In the genomic region with DNA sequence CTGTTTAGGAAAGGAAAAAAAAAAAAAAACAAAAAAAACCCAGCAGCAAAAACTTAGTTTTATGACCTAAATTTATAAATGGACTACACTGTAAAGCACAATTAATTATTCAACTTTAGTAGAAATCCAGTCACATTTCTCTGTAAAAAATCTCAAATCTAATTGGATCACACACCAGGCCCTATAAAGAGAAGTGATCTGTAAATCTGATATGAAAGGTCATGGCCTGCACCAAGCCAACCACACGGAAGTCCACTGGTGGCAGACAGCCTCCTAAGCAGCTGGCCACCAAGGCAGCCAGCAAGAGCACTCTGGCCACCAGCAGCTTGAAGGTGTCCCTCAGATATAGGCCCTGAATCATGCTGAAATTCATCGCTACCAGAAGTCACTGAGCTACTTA, we compare ENCODE assay signal across 19 cellular contexts.
DNase-seq lines count a peak whose midpoint lies in the region; ATAC-seq, FAIRE-seq and TF ChIP-seq lines count a peak whose summit lies in the region.
"Had no signal": no experiment of that assay in that cellular context is flagged by ENCODE, and none has a peak within 500 bp of the region (broad histone marks: within the 10 kb centered on the region; RNA-seq: fewer than 3 reads in every experiment).

No MANE protein-coding gene starts in this region.

- no peak overlapping the region for H3K4ac ChIP-seq in H9 (ENCODE audit: low read depth, low read length)
- H3K4ac ChIP-seq in mesenchymal stem cell (ENCODE audit: low read depth in 1 of 2, low read length in 2 of 2) = no peak overlapping the region

- H4K5ac ChIP-seq in H9 (ENCODE audit: insufficient read length, low read depth, low read length) = no peak overlapping the region

- H3K4me3 ChIP-seq in A673 (ENCODE audit: low read depth, low read length, poor library complexity, severe bottlenecking) = no peak overlapping the region
- peak overlapping the region; percentile 67 to 75; a peak in 1 of 4 replicates for H3K4me3 ChIP-seq in Panc1 (ENCODE audit: low read depth in 2 of 2, low read length in 2 of 2)
- peak overlapping the region; percentile 61 for H3K4me3 ChIP-seq in K562
- no peak overlapping the region for H3K4me3 ChIP-seq in mesenchymal stem cell (ENCODE audit: insufficient read depth in 1 of 2, low read depth in 1 of 2, low read length in 2 of 2)

- H4K8ac ChIP-seq in H9 (replicated peaks; ENCODE audit: insufficient read length, low read depth, low read length) = no peak overlapping the region
- H4K8ac ChIP-seq in mesenchymal stem cell (ENCODE audit: low read length) = no peak overlapping the region

- H3K4me3 Mint-ChIP-seq in H9 = no peak overlapping the region; a peak in 1 of 5 replicates
- H3K4me3 Mint-ChIP-seq: dendritic cell treated with granulocyte-macrophage colony-stimulating factor and Interleukin-4, amounts not matched to agents 40 ng/mL and 50 ng/mL, for 4 days had no signal

- no peak overlapping the region for H3K14ac ChIP-seq in H9 (ENCODE audit: insufficient read depth, low read length)
- no peak overlapping the region for H3K14ac ChIP-seq in mesenchymal stem cell (ENCODE audit: low read length in 2 of 2)

- H3K27ac Mint-ChIP-seq in H9 = no peak overlapping the region; a peak in 5 of 7 replicates
- H3K27ac Mint-ChIP-seq: dendritic cell treated with granulocyte-macrophage colony-stimulating factor and Interleukin-4, amounts not matched to agents 40 ng/mL and 50 ng/mL, for 4 days had no signal

- no peak overlapping the region for H2BK20ac ChIP-seq in H9 (ENCODE audit: low read depth, low read length, poor library complexity, severe bottlenecking)

- POLR2A ChIA-PET in A673 (lab: Charles Lee; ENCODE audit: low non-redundant PET) = no interaction called here
- POLR2A ChIA-PET in Panc1 (lab: Charles Lee) = interaction anchor here (0.7 kb wide), 1 partner anchor 67 kb away, joined by 6 read pairs; no protein-coding TSS in a partner anchor
- POLR2A ChIA-PET in K562 (lab: Yijun Ruan, JAX) = interaction anchor here (0.6 to 7.3 kb wide), 22 partner anchors 9 to 930 kb away, joined by 3 to 1095 read pairs (median 4); a partner anchor contains a TSS

- H3K4me2 ChIP-seq in H9 (ENCODE audit: insufficient read depth, insufficient read length, low read length) (no peak overlapping the region), K562 (ENCODE audit: insufficient read depth, low read length) (peak overlapping the region; percentile 81), mesenchymal stem cell (ENCODE audit: low read length, poor library complexity, severe bottlenecking) (no peak overlapping the region)

- no TSS peak for BruUV-seq in A673 (replicated peaks; lab: Mats Ljungman, UMichigan)
- BruUV-seq in Panc1 (replicated peaks; lab: Mats Ljungman, UMichigan) = no TSS peak
- no TSS peak for BruUV-seq in K562 (replicated peaks; lab: Mats Ljungman, UMichigan)

- H3K9me3 Mint-ChIP-seq in H9 = no peaks in the 10 kb centered on the region
- H3K9me3 Mint-ChIP-seq: activated T-cell treated with anti-CD3 and anti-CD28 coated beads, Interleukin-2, amount 50 U/mL, for 72 hours; dendritic cell treated with granulocyte-macrophage colony-stimulating factor and Interleukin-4, amounts not matched to agents 40 ng/mL and 50 ng/mL, for 4 days had no signal

- H2BK120ac ChIP-seq in H9 (ENCODE audit: low read depth, low read length, poor library complexity, severe bottlenecking) = no peak overlapping the region
- H2BK120ac ChIP-seq in mesenchymal stem cell (ENCODE audit: low read depth, low read length) = no peak overlapping the region

- H3K4me1 ChIP-seq in A673 (ENCODE audit: insufficient read depth, low read length, poor library complexity, severe bottlenecking) (peaks cover 14% of the 10 kb centered on the region), H9 (ENCODE audit: insufficient read depth, low read length) (no peaks in the 10 kb centered on the region; the same call in 1 of the 2 replicates), Panc1 (ENCODE audit: control insufficient read depth, insufficient read depth, low read length) (peaks cover 24% of the 10 kb centered on the region), K562 (replicated peaks in 1 of 2; ENCODE audit: control insufficient read depth in 2 of 2, insufficient read depth in 2 of 2, low read length in 2 of 2) (peaks cover 12 to 23% of the 10 kb centered on the region in 2 experiments), mesenchymal stem cell (ENCODE audit: control insufficient read depth, insufficient read depth, low read depth, low read length) (peaks cover 16% of the 10 kb centered on the region)

- H3K18ac ChIP-seq in H9 (ENCODE audit: insufficient read length, low read depth, low read length) = peak overlapping the region; percentile 79
- H3K18ac ChIP-seq in mesenchymal stem cell (ENCODE audit: low read depth in 1 of 2, low read length in 2 of 2) = peak overlapping the region in 1 of 2 experiments; percentile 21

- H3K9me1 ChIP-seq in K562 (ENCODE audit: control insufficient read depth, insufficient read depth, low read length) = no peaks in the 10 kb centered on the region

- TF ChIP-seq CTCF in A673 (conservative IDR thresholded peaks at IDR 0.05; ENCODE audit: low read depth, low read length) (no peak), H9 (conservative IDR thresholded peaks at IDR 0.05) (no peak), Panc1 (IDR thresholded peaks at IDR 0.05) (no peak), K562 (IDR thresholded peaks at IDR 0.05 in 2 of 3, conservative IDR thresholded peaks at IDR 0.05 in 1 of 3; ENCODE audit: insufficient read depth in 2 of 3, low read depth in 1 of 3, low read length in 3 of 3) (no peak)

- no peak overlapping the region for H3K56ac ChIP-seq in H9 (ENCODE audit: insufficient read length, low read depth, low read length)

- TF ChIP-seq RAD21 in K562 (CRISPR knock-in tag; conservative IDR thresholded peaks at IDR 0.05 in 1 of 2, IDR thresholded peaks at IDR 0.05 in 1 of 2) = 0 out of 4 replicates have a peak, but pooled peaks have one; percentile 13

- DNase-seq in A673 (ENCODE audit: low spot score) (no peak), H9 (no peak), Panc1 (ENCODE audit: low read depth, low spot score) (no peak), K562 (ENCODE audit: extremely low read depth in 1 of 4, low spot score in 3 of 4) (peak in 3 of 4 experiments; percentile 44 to 83 (median 66)), mesenchymal stem cell (no peak), NCI-H2227 (lab: John Stamatoyannopoulos, UW; ENCODE audit: unreplicated experiment) (no peak)
- DNase-seq: activated CD4-positive, CD25-positive, alpha-beta regulatory T cell treated with anti-CD3 and anti-CD28 coated beads, Interleukin-2, amount 50 U/mL, for 72 hours; activated T-cell treated with anti-CD3 and anti-CD28 coated beads, Interleukin-2, amount 50 U/mL, for 72 hours; AML-193; DMS79; heart left ventricle; left colon; NCI-H187 treated with DMSO at 0.1 percent for 48 hours; NCI-H524 treated with DMSO at 0.1 percent for 48 hours; SJCRH30 had no signal

- no peak overlapping the region for H2BK5ac ChIP-seq in H9 (ENCODE audit: insufficient read length, low read length)
- H2BK5ac ChIP-seq in mesenchymal stem cell (ENCODE audit: low read depth, low read length, poor library complexity, severe bottlenecking) = no peak overlapping the region

- intact Hi-C loops in A673 (cut with micrococcal nuclease; ENCODE audit: unreplicated experiment) (loop anchor here (5.0 kb wide), 2 partner anchors 53 to 162 kb away; a partner anchor contains a TSS), Panc1 (cut with micrococcal nuclease; ENCODE audit: unreplicated experiment) (loop anchor here (5.0 kb wide), 1 partner anchor 53 kb away; a partner anchor contains a TSS), K562 (cut with micrococcal nuclease) (loop anchor here (5.0 to 10.0 kb wide), 2 partner anchors 1444 to 1673 kb away; partner anchors contain the start of gene GMNN)

- H3K9ac ChIP-seq in H9 (ENCODE audit: extremely low read depth, insufficient read length, low read length) (no peak overlapping the region), K562 (ENCODE audit: insufficient read depth in 1 of 2, low read depth in 2 of 2, low read length in 2 of 2) (peak overlapping the region; percentile 87 to 93), mesenchymal stem cell (ENCODE audit: low read length) (no peak overlapping the region)

- H3K23me2 ChIP-seq in H9 (ENCODE audit: insufficient read length, low read depth, low read length, poor library complexity, severe bottlenecking) = peaks cover 15% of the 10 kb centered on the region

- H3K27me3 ChIP-seq in A673 (replicated peaks; ENCODE audit: insufficient read depth, low read depth, low read length, poor library complexity) (no peaks in the 10 kb centered on the region), H9 (ENCODE audit: insufficient read depth, low read length) (no peaks in the 10 kb centered on the region), Panc1 (ENCODE audit: control insufficient read depth, insufficient read depth, low read length) (no peaks in the 10 kb centered on the region), K562 (ENCODE audit: control insufficient read depth in 2 of 2, insufficient read depth in 2 of 2, low read length in 2 of 2) (no peaks in the 10 kb centered on the region), mesenchymal stem cell (ENCODE audit: control insufficient read depth in 1 of 2, insufficient read depth in 1 of 2, low read length in 2 of 2) (peaks cover 0 to 14% of the 10 kb centered on the region in 2 experiments)
- H3K27me3 ChIP-seq: SJCRH30 had no signal

- H3K79me2 ChIP-seq in H9 (ENCODE audit: insufficient read depth, low read length) (no peaks in the 10 kb centered on the region), K562 (ENCODE audit: control insufficient read depth, insufficient read depth, low read length) (peaks cover 47% of the 10 kb centered on the region)

- H4K20me1 ChIP-seq in H9 (ENCODE audit: control insufficient read depth, insufficient read depth, insufficient read length) (peaks cover 2% of the 10 kb centered on the region), K562 (replicated peaks; ENCODE audit: control insufficient read depth, insufficient read depth, low read length) (peaks cover 13% of the 10 kb centered on the region)

- no peaks in the 10 kb centered on the region for H3K36me3 ChIP-seq in A673 (ENCODE audit: insufficient read depth, low read length, poor library complexity, severe bottlenecking)
- no peaks in the 10 kb centered on the region for H3K36me3 ChIP-seq in Panc1 (ENCODE audit: control insufficient read depth, insufficient read depth, low read length)
- peaks cover 5% of the 10 kb centered on the region; the same call in 1 of the 3 replicates for H3K36me3 ChIP-seq in K562 (ENCODE audit: control insufficient read depth, insufficient read depth, low read length)
- H3K36me3 ChIP-seq in mesenchymal stem cell (ENCODE audit: control insufficient read depth in 1 of 2, insufficient read depth in 2 of 2, low read depth in 1 of 2, low read length in 2 of 2) = no peaks in the 10 kb centered on the region
- H3K36me3 ChIP-seq: heart left ventricle, SJCRH30 had no signal

- no peak for TF ChIP-seq EP300 in K562 (IDR thresholded peaks at IDR 0.05; ENCODE audit: low read length)

- H3K9me3 ChIP-seq in A673 (ENCODE audit: low read depth, low read length, poor library complexity, severe bottlenecking) (no peaks in the 10 kb centered on the region), H9 (ENCODE audit: control insufficient read depth, low read depth, low read length) (no peaks in the 10 kb centered on the region), Panc1 (ENCODE audit: control insufficient read depth, insufficient read depth, low read depth, low read length) (no peaks in the 10 kb centered on the region), K562 (replicated peaks; ENCODE audit: control insufficient read depth, insufficient read depth, low read depth, low read length) (peaks cover 4% of the 10 kb centered on the region; the same call in 1 of the 2 replicates), mesenchymal stem cell (ENCODE audit: control insufficient read depth, low read length) (no peaks in the 10 kb centered on the region)
- H3K9me3 ChIP-seq: heart left ventricle, SJCRH30 had no signal

- H2BK12ac ChIP-seq in H9 (ENCODE audit: insufficient read length, low read depth, low read length) (no peak overlapping the region), mesenchymal stem cell (ENCODE audit: low read length in 2 of 2) (peak overlapping the region in 1 of 2 experiments; percentile 54)

- CTCF ChIA-PET in A673 (lab: Charles Lee) = no interaction called here
- CTCF ChIA-PET in Panc1 (lab: Charles Lee) = no interaction called here
- CTCF ChIA-PET in K562 (lab: Yijun Ruan, JAX; ENCODE audit: low intra/inter-chr PET ratio) = interaction anchor here (0.7 kb wide), 1 partner anchor 114 kb away, joined by 4 read pairs; no protein-coding TSS in a partner anchor

- WGBS in H9 (ENCODE audit: extremely low coverage, insufficient read length, low lambda C conversion rate) = no CpG with 5 or more reads among the region's 2 CpGs
- 20% methylated on average over 2 of the region's 2 CpGs for WGBS in K562 (ENCODE audit: insufficient coverage, low coverage, missing lambda C conversion rate)
- 80% methylated on average over 2 of the region's 2 CpGs for WGBS in mesenchymal stem cell

- TF ChIP-seq POLR2A in K562 (conservative IDR thresholded peaks at IDR 0.05) (no peak), GM18505 (IDR thresholded peaks at IDR 0.05; ENCODE audit: borderline replicate concordance, extremely low read depth, insufficient read depth, insufficient read length) (no peak)

- H3K36me3 Mint-ChIP-seq in H9 (ENCODE audit: insufficient read depth in 1 of 3, low read depth in 3 of 3) = no peaks in the 10 kb centered on the region

- H3K79me1 ChIP-seq in H9 (ENCODE audit: insufficient read depth, low read depth, low read length, poor library complexity, severe bottlenecking) (no peaks in the 10 kb centered on the region), mesenchymal stem cell (replicated peaks; ENCODE audit: low read length, poor library complexity, severe bottlenecking) (no peaks in the 10 kb centered on the region)

- in situ Hi-C loops in Panc1 (cut with HindIII; ENCODE audit: low pct_unique_long_range_greater_than_20kb, low sequenced_read_pairs) = no loop called here
- in situ Hi-C loops in K562 (cut with MboI) = loop anchor here (5.0 to 25.0 kb wide), 2 partner anchors 93 to 1593 kb away; a partner anchor contains a TSS

- H2AFZ ChIP-seq in H9 (ENCODE audit: low read length) (no peak overlapping the region), K562 (ENCODE audit: low read depth, low read length) (no peak overlapping the region; the same call in 1 of the 2 replicates), mesenchymal stem cell (ENCODE audit: low read depth, low read length) (no peak overlapping the region)

- H3K23ac ChIP-seq in H9 (ENCODE audit: insufficient read length, low read depth, low read length) (no peak overlapping the region), mesenchymal stem cell (ENCODE audit: low read length in 2 of 2) (peak overlapping the region in 1 of 2 experiments; percentile 79)

- FAIRE-seq in K562 (lab: Jason Lieb, UNC) = peak; percentile 78

- H4K91ac ChIP-seq in H9 (ENCODE audit: insufficient read length, low read depth, low read length) (no peak overlapping the region), mesenchymal stem cell (ENCODE audit: low read length) (no peak overlapping the region)

- H2BK15ac ChIP-seq in H9 (ENCODE audit: low read depth, low read length) = no peak overlapping the region
- no peak overlapping the region for H2BK15ac ChIP-seq in mesenchymal stem cell (ENCODE audit: low read depth, poor library complexity, severe bottlenecking)

- H2AK5ac ChIP-seq in H9 (ENCODE audit: insufficient read length, low read length) (no peak overlapping the region), mesenchymal stem cell (ENCODE audit: low read length, severe bottlenecking) (no peak overlapping the region)

- no peak for ATAC-seq in Panc1
- 0 out of 3 replicates have a peak, but pooled peaks have one; percentile 3 for ATAC-seq in K562
- no peak for ATAC-seq in GM21390 (IDR thresholded peaks at IDR 0.05; ENCODE audit: unreplicated experiment)
- no peak for ATAC-seq in GM18505 (IDR thresholded peaks at IDR 0.05; ENCODE audit: unreplicated experiment)
- ATAC-seq: activated T-cell treated with anti-CD3 and anti-CD28 coated beads, Interleukin-2, amount 50 U/mL, for 72 hours; esophagus mucosa; heart left ventricle; left colon had no signal

- H3T11ph ChIP-seq in H9 (ENCODE audit: low read length) = no peak overlapping the region

- H3K4me1 Mint-ChIP-seq in H9 = peaks cover 21 to 49% of the 10 kb centered on the region in 2 experiments

- no peaks in the 10 kb centered on the region; the same call in 1 of the 2 replicates for H3K27me3 Mint-ChIP-seq in H9 (ENCODE audit: low read depth)
- H3K27me3 Mint-ChIP-seq: dendritic cell treated with granulocyte-macrophage colony-stimulating factor and Interleukin-4, amounts not matched to agents 40 ng/mL and 50 ng/mL, for 4 days had no signal

- H3K27ac ChIP-seq in A673 (ENCODE audit: low read depth, low read length, poor library complexity, severe bottlenecking) (peak overlapping the region; percentile 50), H9 (ENCODE audit: insufficient read length, low read depth, low read length) (no peak overlapping the region), Panc1 (ENCODE audit: low read length) (peak overlapping the region; percentile 98), K562 (ENCODE audit: extremely low read depth, low read depth, low read length) (peak overlapping the region; percentile 91), mesenchymal stem cell (ENCODE audit: low read length, poor library complexity, severe bottlenecking) (no peak overlapping the region)
- H3K27ac ChIP-seq: SJCRH30 had no signal

Comparison
In these comparisons a context has a peak if more than half of its experiments do, and no peak if none do; other contexts are left out.
1. DNase-seq: peak in K562 (3 of 4); none in A673 (single experiment), H9 (single experiment), Panc1 (single experiment), mesenchymal stem cell (single experiment) and NCI-H2227 (single experiment).
2. H3K27ac ChIP-seq: peak in A673 (single experiment), Panc1 (single experiment) and K562 (single experiment); none in H9 (single experiment) and mesenchymal stem cell (single experiment).
3. H3K4me3 ChIP-seq: peak in Panc1 (2 of 2) and K562 (single experiment); none in A673 (single experiment) and mesenchymal stem cell (0 of 2).
4. H3K9ac ChIP-seq: peak in K562 (2 of 2); none in H9 (single experiment) and mesenchymal stem cell (single experiment).